In genomic region chr19:21934131-21934530, GRCh38 we compare ENCODE assay signal across 8 cellular contexts.
"Had no signal": no experiment of that assay in that cellular context is flagged by ENCODE, and none has a peak within 500 bp of the region (broad histone marks: within the 10 kb centered on the region; RNA-seq: fewer than 3 reads in every experiment).

No MANE protein-coding gene starts in this region.

- H3K9ac ChIP-seq: GM23248 had no signal

- H3K36me3 ChIP-seq: HAP-1 had no signal

- DNase-seq: GM23248, GOT3, H7, H9, HCEC 1CT, HFFc6 had no signal

- H3K4me2 ChIP-seq: GM23338 had no signal

- H3K4me1 ChIP-seq: HAP-1 had no signal

- H3K9me3 ChIP-seq: HAP-1 had no signal

- H3K4me3 ChIP-seq: GM23248, GM23338, HAP-1 had no signal

- H2AFZ ChIP-seq: GM23248, GM23338 had no signal

- H3K27ac ChIP-seq: GM23248 had no signal
